ENCODE assay signal across 1 cellular context in the genomic region with DNA sequence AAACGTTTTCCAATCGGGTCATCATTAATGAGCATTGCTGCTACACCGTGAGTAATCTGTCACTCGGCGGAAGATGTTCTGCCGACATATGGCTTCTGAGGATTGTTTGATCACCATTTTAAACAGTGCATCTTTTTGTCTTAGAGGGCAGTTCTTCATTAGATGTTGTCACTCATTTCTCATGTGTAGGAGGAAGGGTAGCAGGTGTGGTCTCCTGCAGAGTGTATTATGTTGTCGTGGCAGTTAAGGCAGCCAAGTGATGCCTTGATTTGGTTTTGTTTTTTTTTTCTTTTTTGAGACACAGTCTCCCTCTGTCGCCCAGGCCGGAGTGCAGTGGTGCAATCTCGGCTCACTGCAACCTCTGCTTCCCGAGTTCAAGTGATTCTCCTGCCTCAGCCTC.
TF ChIP-seq lines count a peak whose summit lies in the region.

No MANE protein-coding gene starts in this region.

TF ChIP-seq in WTC11, 78 proteins besides CTCF, POLR2A, EP300 and RAD21 (continued from another document):
- TF ChIP-seq, protein P1, sequence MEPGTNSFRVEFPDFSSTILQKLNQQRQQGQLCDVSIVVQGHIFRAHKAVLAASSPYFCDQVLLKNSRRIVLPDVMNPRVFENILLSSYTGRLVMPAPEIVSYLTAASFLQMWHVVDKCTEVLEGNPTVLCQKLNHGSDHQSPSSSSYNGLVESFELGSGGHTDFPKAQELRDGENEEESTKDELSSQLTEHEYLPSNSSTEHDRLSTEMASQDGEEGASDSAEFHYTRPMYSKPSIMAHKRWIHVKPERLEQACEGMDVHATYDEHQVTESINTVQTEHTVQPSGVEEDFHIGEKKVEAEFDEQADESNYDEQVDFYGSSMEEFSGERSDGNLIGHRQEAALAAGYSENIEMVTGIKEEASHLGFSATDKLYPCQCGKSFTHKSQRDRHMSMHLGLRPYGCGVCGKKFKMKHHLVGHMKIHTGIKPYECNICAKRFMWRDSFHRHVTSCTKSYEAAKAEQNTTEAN (CRISPR knock-in tag; IDR thresholded peaks at IDR 0.05): no peak
- TF ChIP-seq IRF2 (CRISPR knock-in tag; IDR thresholded peaks at IDR 0.05; ENCODE audit: borderline replicate concordance, low read depth) (no peak), GABPB1 (CRISPR knock-in tag; IDR thresholded peaks at IDR 0.05) (no peak), HMGA2 (CRISPR knock-in tag; IDR thresholded peaks at IDR 0.05) (no peak), ESRRA (CRISPR knock-in tag; IDR thresholded peaks at IDR 0.05; ENCODE audit: borderline replicate concordance) (no peak)
- TF ChIP-seq, protein P2, sequence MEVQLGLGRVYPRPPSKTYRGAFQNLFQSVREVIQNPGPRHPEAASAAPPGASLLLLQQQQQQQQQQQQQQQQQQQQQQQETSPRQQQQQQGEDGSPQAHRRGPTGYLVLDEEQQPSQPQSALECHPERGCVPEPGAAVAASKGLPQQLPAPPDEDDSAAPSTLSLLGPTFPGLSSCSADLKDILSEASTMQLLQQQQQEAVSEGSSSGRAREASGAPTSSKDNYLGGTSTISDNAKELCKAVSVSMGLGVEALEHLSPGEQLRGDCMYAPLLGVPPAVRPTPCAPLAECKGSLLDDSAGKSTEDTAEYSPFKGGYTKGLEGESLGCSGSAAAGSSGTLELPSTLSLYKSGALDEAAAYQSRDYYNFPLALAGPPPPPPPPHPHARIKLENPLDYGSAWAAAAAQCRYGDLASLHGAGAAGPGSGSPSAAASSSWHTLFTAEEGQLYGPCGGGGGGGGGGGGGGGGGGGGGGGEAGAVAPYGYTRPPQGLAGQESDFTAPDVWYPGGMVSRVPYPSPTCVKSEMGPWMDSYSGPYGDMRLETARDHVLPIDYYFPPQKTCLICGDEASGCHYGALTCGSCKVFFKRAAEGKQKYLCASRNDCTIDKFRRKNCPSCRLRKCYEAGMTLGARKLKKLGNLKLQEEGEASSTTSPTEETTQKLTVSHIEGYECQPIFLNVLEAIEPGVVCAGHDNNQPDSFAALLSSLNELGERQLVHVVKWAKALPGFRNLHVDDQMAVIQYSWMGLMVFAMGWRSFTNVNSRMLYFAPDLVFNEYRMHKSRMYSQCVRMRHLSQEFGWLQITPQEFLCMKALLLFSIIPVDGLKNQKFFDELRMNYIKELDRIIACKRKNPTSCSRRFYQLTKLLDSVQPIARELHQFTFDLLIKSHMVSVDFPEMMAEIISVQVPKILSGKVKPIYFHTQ (CRISPR knock-in tag; IDR thresholded peaks at IDR 0.05): no peak
- TF ChIP-seq, protein P3, sequence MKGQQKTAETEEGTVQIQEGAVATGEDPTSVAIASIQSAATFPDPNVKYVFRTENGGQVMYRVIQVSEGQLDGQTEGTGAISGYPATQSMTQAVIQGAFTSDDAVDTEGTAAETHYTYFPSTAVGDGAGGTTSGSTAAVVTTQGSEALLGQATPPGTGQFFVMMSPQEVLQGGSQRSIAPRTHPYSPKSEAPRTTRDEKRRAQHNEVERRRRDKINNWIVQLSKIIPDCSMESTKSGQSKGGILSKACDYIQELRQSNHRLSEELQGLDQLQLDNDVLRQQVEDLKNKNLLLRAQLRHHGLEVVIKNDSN (CRISPR knock-in tag; IDR thresholded peaks at IDR 0.05): no peak
